ENCODE assay signal across 24 cellular contexts in genomic region chr11:38005597-38005996, GRCh38.
A peak's percentile ranks its signal among the peaks of the same experiment; 100 is the strongest.
DNase-seq lines count a peak whose midpoint lies in the region; ATAC-seq and TF ChIP-seq lines count a peak whose summit lies in the region.
"Had no signal": no experiment of that assay in that cellular context is flagged by ENCODE, and none has a peak within 500 bp of the region (broad histone marks: within the 10 kb centered on the region; RNA-seq: fewer than 3 reads in every experiment).

No MANE protein-coding gene starts in this region.

- H3K4me1 ChIP-seq in skeletal muscle satellite cell (ENCODE audit: control insufficient read depth, insufficient read depth, low read length): peaks cover 14% of the 10 kb centered on the region
- H3K4me1 ChIP-seq: gastrocnemius medialis, pancreas, stomach, tibial nerve had no signal

- H3K9me3 Mint-ChIP-seq in Calu3 (ENCODE audit: low read depth, unreplicated experiment): no peaks in the 10 kb centered on the region
- H3K9me3 Mint-ChIP-seq: nephron progenitor cell had no signal

- H3K27me3 Mint-ChIP-seq in Calu3 (ENCODE audit: unreplicated experiment): no peaks in the 10 kb centered on the region
- H3K27me3 Mint-ChIP-seq: activated CD8-positive, alpha-beta T cell treated with anti-CD3 and anti-CD28 coated beads for 36 hours; CD4-positive, alpha-beta memory T cell had no signal

- H3K27me3 ChIP-seq in MG63 (no peaks in the 10 kb centered on the region), skeletal muscle satellite cell (ENCODE audit: control insufficient read depth, insufficient read depth, low read length) (no peaks in the 10 kb centered on the region)
- H3K27me3 ChIP-seq: cardiac muscle cell, gastrocnemius medialis, pancreas, stomach, tibial nerve had no signal

- no peak for ATAC-seq in GM18909 (IDR thresholded peaks at IDR 0.05; ENCODE audit: poor library complexity, unreplicated experiment)
- ATAC-seq: activated CD8-positive, alpha-beta T cell treated with anti-CD3 and anti-CD28 coated beads for 36 hours; gastrocnemius medialis; mucosa of descending colon; pancreas; right cardiac atrium had no signal

- no peak overlapping the region for H3K9ac ChIP-seq in skeletal muscle satellite cell (ENCODE audit: low read depth, low read length)

- CTCF ChIA-PET in Calu3 (lab: Charles Lee): no interaction called here

- H3K4me2 ChIP-seq in skeletal muscle satellite cell (ENCODE audit: low read length): peak overlapping the region; percentile 8

- H3K36me3 Mint-ChIP-seq in Calu3 (ENCODE audit: insufficient read depth, unreplicated experiment): no peaks in the 10 kb centered on the region
- H3K36me3 Mint-ChIP-seq: CD4-positive, alpha-beta memory T cell had no signal

- TF ChIP-seq CTCF in cardiac fibroblast (IDR thresholded peaks at IDR 0.05; ENCODE audit: low read depth, low read length): no peak
- TF ChIP-seq CTCF in foreskin fibroblast (IDR thresholded peaks at IDR 0.05; ENCODE audit: low read depth, low read length): no peak
- TF ChIP-seq CTCF in Calu3 (IDR thresholded peaks at IDR 0.05; ENCODE audit: unreplicated experiment): no peak

- H3K36me3 ChIP-seq in MG63 (no peaks in the 10 kb centered on the region), skeletal muscle satellite cell (ENCODE audit: insufficient read depth, low read length) (no peaks in the 10 kb centered on the region)
- H3K36me3 ChIP-seq: cardiac muscle cell, gastrocnemius medialis, pancreas, stomach, tibial nerve had no signal

- DNase-seq in MG63 (peak; percentile 25), cardiac fibroblast (ENCODE audit: low read depth in 2 of 2) (peak; percentile 81 to 93), foreskin fibroblast (peak; percentile 22 to 31), NCI-H69 (lab: John Stamatoyannopoulos, UW) (no peak), Calu3 (no peak)
- DNase-seq: activated CD4-positive, alpha-beta T cell treated with anti-CD3 and anti-CD28 coated beads for 1 hour; activated CD8-positive, alpha-beta T cell treated with anti-CD3 and anti-CD28 coated beads for 36 hours; activated effector memory CD4-positive, alpha-beta T cell treated with Interleukin-2 at 50 U/mL for 16 hours; activated T-cell treated with anti-CD3 and anti-CD28 coated beads for 4 hours; CD4-positive, alpha-beta memory T cell; gastrocnemius medialis; hypothalamus; KG1; mucosa of descending colon; NCI-H526 treated with DMSO at 0.1 percent for 48 hours; nephron progenitor cell; pancreas; right cardiac atrium; stomach had no signal

- H3K9me3 ChIP-seq in MG63 (peaks cover 9% of the 10 kb centered on the region; the same call in 1 of the 2 replicates), skeletal muscle satellite cell (replicated peaks; ENCODE audit: low read length) (no peaks in the 10 kb centered on the region)
- H3K9me3 ChIP-seq: gastrocnemius medialis, pancreas, tibial nerve had no signal

- peaks cover 9% of the 10 kb centered on the region for H3K4me1 Mint-ChIP-seq in Calu3 (ENCODE audit: low read depth, unreplicated experiment)
- H3K4me1 Mint-ChIP-seq: CD4-positive, alpha-beta memory T cell; nephron progenitor cell had no signal

- H3K4me3 Mint-ChIP-seq in Calu3 (ENCODE audit: low read depth, unreplicated experiment): no peak overlapping the region
- H3K4me3 Mint-ChIP-seq: activated CD8-positive, alpha-beta T cell treated with anti-CD3 and anti-CD28 coated beads for 36 hours; CD4-positive, alpha-beta memory T cell; nephron progenitor cell; T-helper 1 cell treated with Interleukin-12 subunit alpha and Interleukin-12 subunit beta and Interleukin-4 antibody, amounts not matched to agents 30 μg/mL and 1 μg/mL, for 36 hours had no signal

- H3K4me3 ChIP-seq in MG63 (no peak overlapping the region), cardiac fibroblast (replicated peaks in 1 of 2; ENCODE audit: low read depth in 2 of 2, low read length in 2 of 2) (no peak overlapping the region), foreskin fibroblast (ENCODE audit: low read depth in 1 of 2, low read length in 2 of 2) (no peak overlapping the region), skeletal muscle satellite cell (ENCODE audit: low read length) (no peak overlapping the region)
- H3K4me3 ChIP-seq: cardiac muscle cell, gastrocnemius medialis, mucosa of descending colon, pancreas, stomach, tibial nerve had no signal

- H3K27ac Mint-ChIP-seq in Calu3 (ENCODE audit: unreplicated experiment): no peak overlapping the region
- H3K27ac Mint-ChIP-seq: activated CD8-positive, alpha-beta T cell treated with anti-CD3 and anti-CD28 coated beads for 36 hours; CD4-positive, alpha-beta memory T cell; nephron progenitor cell; T-helper 1 cell treated with Interleukin-12 subunit alpha and Interleukin-12 subunit beta and Interleukin-4 antibody, amounts not matched to agents 30 μg/mL and 1 μg/mL, for 36 hours had no signal

- intact Hi-C loops in Calu3 (cut with micrococcal nuclease; ENCODE audit: unreplicated experiment): no loop called here

- BruUV-seq in Calu3 (replicated peaks; lab: Mats Ljungman, UMichigan): no TSS peak

Comparison
In these comparisons a context has a peak if more than half of its experiments do, and no peak if none do; other contexts are left out.
1. DNase-seq: peak in MG63 (single experiment), cardiac fibroblast (2 of 2) and foreskin fibroblast (2 of 2); none in NCI-H69 (single experiment) and Calu3 (single experiment).